13 cellular contexts compared by ENCODE assay signal in genomic region chr13:75960538-75960994, GRCh38.
DNase-seq lines count a peak whose midpoint lies in the region; ATAC-seq, FAIRE-seq and TF ChIP-seq lines count a peak whose summit lies in the region.
"Had no signal": no experiment of that assay in that cellular context is flagged by ENCODE, and none has a peak within 500 bp of the region (broad histone marks: within the 10 kb centered on the region; RNA-seq: fewer than 3 reads in every experiment).

No MANE protein-coding gene starts in this region.

- ATAC-seq in GM19372 (IDR thresholded peaks at IDR 0.05; ENCODE audit: low read depth, unreplicated experiment) (peak; percentile 83), HG02642 (IDR thresholded peaks at IDR 0.05; ENCODE audit: poor library complexity, unreplicated experiment) (peak; percentile 87), HG03378 (IDR thresholded peaks at IDR 0.05; ENCODE audit: unreplicated experiment) (peak; percentile 100)
- ATAC-seq: naive thymus-derived CD8-positive, alpha-beta T cell; T-cell had no signal

- FAIRE-seq in GM12891 (lab: Jason Lieb, UNC): peak; percentile 68
- FAIRE-seq: islet of Langerhans had no signal

- DNase-seq in GM12891 (ENCODE audit: insufficient read length, low spot score): peak; percentile 4
- no peak for DNase-seq in KBM-7
- no peak for DNase-seq in GF-D8 (lab: John Stamatoyannopoulos, UW)
- DNase-seq in NCI-H1048 (lab: John Stamatoyannopoulos, UW): no peak
- no peak for DNase-seq in NCI-H1694 (lab: John Stamatoyannopoulos, UW)
- DNase-seq: activated CD4-positive, alpha-beta memory T cell treated with anti-CD3 and anti-CD28 coated beads, Interleukin-2, amount 10 ng/mL, durations not matched to agents 7 days and 5 days; naive thymus-derived CD8-positive, alpha-beta T cell; NK-92 treated with Interleukin-12 subunit alpha and Interleukin-12 subunit beta, amount 100 ng/mL, for 24 hours; T-cell had no signal

- in situ Hi-C loops in KBM-7 (cut with MboI; ENCODE audit: low pct_unique_long_range_greater_than_20kb, low sequenced_read_pairs): no loop called here

- no peak for TF ChIP-seq POLR2A in GM12891 (IDR thresholded peaks at IDR 0.05; ENCODE audit: low read depth, low read length)

TF ChIP-seq in GM12891, 5 proteins besides CTCF, POLR2A, EP300 and RAD21:
- TF ChIP-seq POLR2AphosphoS5 (IDR thresholded peaks at IDR 0.05; ENCODE audit: low read depth, low read length) (no peak), PAX5 (IDR thresholded peaks at IDR 0.05; ENCODE audit: insufficient read depth, low read length, severe bottlenecking) (no peak), SPI1 (IDR thresholded peaks at IDR 0.05; ENCODE audit: low read depth, low read length) (peak; percentile 91), POU2F2 (IDR thresholded peaks at IDR 0.05; ENCODE audit: low read depth, low read length) (no peak)
TF ChIP-seq in GM12891: peak in this region for 1.
